In the genomic region with DNA sequence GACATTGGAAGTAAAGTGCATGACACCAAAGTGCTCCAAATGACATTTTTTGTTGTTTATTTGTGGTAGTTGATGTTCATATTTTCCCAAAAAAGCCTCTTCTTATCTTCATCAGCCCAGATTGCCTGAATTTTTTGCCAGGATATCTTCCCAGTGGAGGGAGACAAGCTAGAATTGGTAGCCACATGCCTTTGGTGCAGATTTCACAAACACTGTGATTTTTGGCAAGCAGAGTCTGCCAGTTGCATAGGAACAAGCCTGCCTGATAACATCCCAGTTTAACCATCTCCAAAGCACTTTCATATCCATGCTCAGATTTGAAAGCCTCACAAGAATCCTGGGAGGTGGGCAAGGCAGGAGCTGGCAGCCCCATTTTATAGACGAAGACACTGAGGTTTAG, we compare ENCODE assay signal across 16 cellular contexts.
DNase-seq lines count a peak whose midpoint lies in the region; ATAC-seq and TF ChIP-seq lines count a peak whose summit lies in the region.
"Had no signal": no experiment of that assay in that cellular context is flagged by ENCODE, and none has a peak within 500 bp of the region (broad histone marks: within the 10 kb centered on the region; RNA-seq: fewer than 3 reads in every experiment).

No MANE protein-coding gene starts in this region.

- DNase-seq in AG20443 (ENCODE audit: low spot score) (peak; percentile 22), choroid plexus epithelial cell (ENCODE audit: low read depth) (peak; percentile 21), left lobe of liver (ENCODE audit: low spot score) (peak; percentile 56)
- no peak for DNase-seq in stimulated activated CD4-positive, alpha-beta T cell treated with anti-CD3 and anti-CD28 coated beads, Interleukin-2, amount 100 ng/mL, for 24 hours
- no peak for DNase-seq in activated naive CD8-positive, alpha-beta T cell treated with anti-CD3 and anti-CD28 coated beads for 36 hours
- DNase-seq: C1 segment of cervical spinal cord; Calu3; CD4-positive, alpha-beta T cell; DMS79; H7 had no signal

- TF ChIP-seq CTCF in choroid plexus epithelial cell (conservative IDR thresholded peaks at IDR 0.05; ENCODE audit: low read depth, low read length) = no peak

- no peaks in the 10 kb centered on the region for H3K36me3 Mint-ChIP-seq in activated naive CD8-positive, alpha-beta T cell treated with anti-CD3 and anti-CD28 coated beads for 36 hours
- H3K36me3 Mint-ChIP-seq: IgD-negative memory B cell had no signal

- H3K4me3 ChIP-seq in choroid plexus epithelial cell (ENCODE audit: low read depth, low read length) = no peak overlapping the region
- H3K4me3 ChIP-seq: A549, GM12878, GM23338 had no signal

- no peaks in the 10 kb centered on the region for H3K9me3 Mint-ChIP-seq in activated naive CD8-positive, alpha-beta T cell treated with anti-CD3 and anti-CD28 coated beads for 36 hours
- H3K9me3 Mint-ChIP-seq: CD4-positive, alpha-beta T cell; GM23338 had no signal

- H3K4me3 Mint-ChIP-seq in activated naive CD8-positive, alpha-beta T cell treated with anti-CD3 and anti-CD28 coated beads for 36 hours = no peak overlapping the region
- H3K4me3 Mint-ChIP-seq: B cell; CD4-positive, alpha-beta T cell; GM23338; IgD-negative memory B cell had no signal

- peaks cover 1% of the 10 kb centered on the region for H3K4me1 Mint-ChIP-seq in activated naive CD8-positive, alpha-beta T cell treated with anti-CD3 and anti-CD28 coated beads for 36 hours
- H3K4me1 Mint-ChIP-seq: B cell had no signal

- no peak overlapping the region for H3K27ac Mint-ChIP-seq in activated naive CD8-positive, alpha-beta T cell treated with anti-CD3 and anti-CD28 coated beads for 36 hours
- H3K27ac Mint-ChIP-seq: B cell; CD4-positive, alpha-beta T cell; GM23338; IgD-negative memory B cell had no signal

- peaks cover 7% of the 10 kb centered on the region for H3K27me3 Mint-ChIP-seq in activated naive CD8-positive, alpha-beta T cell treated with anti-CD3 and anti-CD28 coated beads for 36 hours

- peak; percentile 60 for ATAC-seq in left lobe of liver
- no peak for ATAC-seq in HG03520 (IDR thresholded peaks at IDR 0.05; ENCODE audit: unreplicated experiment)
- ATAC-seq: A549, GM12878, GM23338 had no signal

Comparison
In these comparisons a context has a peak if more than half of its experiments do, and no peak if none do; other contexts are left out.
1. DNase-seq: peak in AG20443 (single experiment), choroid plexus epithelial cell (single experiment) and left lobe of liver (single experiment); none in stimulated activated CD4-positive, alpha-beta T cell treated with anti-CD3 and anti-CD28 coated beads, Interleukin-2, amount 100 ng/mL, for 24 hours (0 of 2) and activated naive CD8-positive, alpha-beta T cell treated with anti-CD3 and anti-CD28 coated beads for 36 hours (single experiment).